ENCODE assay signal across 1 cellular context in genomic region chr4:145507636-145508035, GRCh38.
A peak's percentile ranks its signal among the peaks of the same experiment; 100 is the strongest.
TF ChIP-seq lines count a peak whose summit lies in the region.

No MANE protein-coding gene starts in this region.

TF ChIP-seq in HepG2, 621 proteins besides CTCF, POLR2A, EP300 and RAD21 (continued from another document):
- TF ChIP-seq, protein P1, sequence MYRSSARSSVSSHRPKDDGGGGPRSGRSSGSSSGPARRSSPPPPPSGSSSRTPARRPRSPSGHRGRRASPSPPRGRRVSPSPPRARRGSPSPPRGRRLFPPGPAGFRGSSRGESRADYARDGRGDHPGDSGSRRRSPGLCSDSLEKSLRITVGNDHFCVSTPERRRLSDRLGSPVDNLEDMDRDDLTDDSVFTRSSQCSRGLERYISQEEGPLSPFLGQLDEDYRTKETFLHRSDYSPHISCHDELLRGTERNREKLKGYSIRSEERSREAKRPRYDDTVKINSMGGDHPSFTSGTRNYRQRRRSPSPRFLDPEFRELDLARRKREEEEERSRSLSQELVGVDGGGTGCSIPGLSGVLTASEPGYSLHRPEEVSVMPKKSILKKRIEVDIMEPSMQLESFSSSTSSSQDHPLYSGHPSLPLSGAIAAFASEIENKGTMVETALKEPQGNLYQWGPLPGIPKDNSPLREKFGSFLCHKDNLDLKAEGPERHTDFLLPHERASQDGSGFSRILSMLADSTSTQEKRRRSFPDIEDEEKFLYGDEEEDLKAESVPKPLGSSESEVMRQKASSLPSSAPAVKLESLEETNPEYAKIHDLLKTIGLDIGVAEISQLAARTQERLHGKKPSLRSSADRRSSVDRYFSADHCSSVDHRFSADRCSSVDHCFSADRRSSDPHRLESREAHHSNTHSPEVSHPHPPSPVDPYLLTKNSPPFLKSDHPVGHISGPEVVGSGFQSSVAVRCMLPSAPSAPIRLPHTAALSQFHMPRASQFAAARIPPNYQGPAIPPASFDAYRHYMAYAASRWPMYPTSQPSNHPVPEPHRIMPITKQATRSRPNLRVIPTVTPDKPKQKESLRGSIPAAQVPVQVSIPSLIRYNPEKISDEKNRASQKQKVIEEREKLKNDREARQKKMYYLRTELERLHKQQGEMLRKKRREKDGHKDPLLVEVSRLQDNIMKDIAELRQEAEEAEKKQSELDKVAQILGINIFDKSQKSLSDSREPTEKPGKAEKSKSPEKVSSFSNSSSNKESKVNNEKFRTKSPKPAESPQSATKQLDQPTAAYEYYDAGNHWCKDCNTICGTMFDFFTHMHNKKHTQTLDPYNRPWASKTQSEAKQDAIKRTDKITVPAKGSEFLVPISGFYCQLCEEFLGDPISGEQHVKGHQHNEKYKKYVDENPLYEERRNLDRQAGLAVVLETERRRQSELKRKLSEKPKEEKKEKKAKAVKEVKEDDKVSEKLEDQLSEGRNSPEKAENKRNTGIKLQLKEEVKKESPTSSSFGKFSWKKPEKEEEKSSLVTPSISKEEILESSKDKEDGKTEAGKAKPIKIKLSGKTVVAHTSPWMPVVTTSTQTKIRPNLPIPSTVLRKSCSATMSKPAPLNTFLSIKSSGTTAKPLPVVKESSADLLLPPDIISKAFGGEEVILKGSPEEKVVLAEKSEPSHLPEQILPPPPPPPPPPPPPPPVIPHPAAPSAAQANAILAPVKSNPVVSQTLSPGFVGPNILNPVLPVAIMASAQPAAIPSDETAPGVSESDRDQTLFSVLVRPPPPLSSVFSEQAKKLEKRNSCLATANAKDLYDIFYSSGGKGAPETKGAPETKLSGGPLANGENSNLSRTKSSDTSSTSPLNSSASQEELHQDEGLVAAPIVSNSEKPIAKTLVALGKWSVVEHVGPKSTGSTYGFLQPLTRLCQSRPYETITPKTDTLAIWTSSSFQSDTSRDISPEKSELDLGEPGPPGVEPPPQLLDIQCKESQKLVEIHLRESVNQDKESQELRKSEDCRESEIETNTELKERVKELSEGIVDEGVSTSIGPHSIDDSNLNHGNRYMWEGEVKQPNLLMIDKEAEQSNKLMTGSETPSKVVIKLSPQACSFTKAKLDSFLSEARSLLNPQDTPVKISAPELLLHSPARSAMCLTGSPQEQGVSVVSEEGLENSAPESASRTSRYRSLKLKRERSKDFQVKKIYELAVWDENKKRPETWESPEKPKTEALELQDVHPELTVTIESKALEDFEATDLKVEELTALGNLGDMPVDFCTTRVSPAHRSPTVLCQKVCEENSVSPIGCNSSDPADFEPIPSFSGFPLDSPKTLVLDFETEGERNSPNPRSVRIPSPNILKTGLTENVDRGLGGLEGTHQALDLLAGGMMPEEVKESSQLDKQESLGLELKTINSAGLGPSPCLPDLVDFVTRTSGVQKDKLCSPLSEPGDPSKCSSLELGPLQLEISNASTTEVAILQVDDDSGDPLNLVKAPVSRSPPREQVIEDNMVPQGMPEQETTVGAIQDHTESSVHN (CRISPR knock-in tag; IDR thresholded peaks at IDR 0.05) = no peak
- peak; percentile 21; the same call in 1 of the 2 replicates for TF ChIP-seq SAP130 (CRISPR knock-in tag; IDR thresholded peaks at IDR 0.05; ENCODE audit: low read depth)
- TF ChIP-seq JUN (CRISPR knock-in tag; IDR thresholded peaks at IDR 0.05) = no peak
- no peak for TF ChIP-seq FOXP1 (IDR thresholded peaks at IDR 0.05)
- TF ChIP-seq FOXP1 (CRISPR knock-in tag; IDR thresholded peaks at IDR 0.05) = peak; percentile 51; the same call in 1 of the 2 replicates
- TF ChIP-seq ZNF484 (CRISPR knock-in tag; IDR thresholded peaks at IDR 0.05; ENCODE audit: borderline replicate concordance, low read depth) = no peak
